In the genomic region with DNA sequence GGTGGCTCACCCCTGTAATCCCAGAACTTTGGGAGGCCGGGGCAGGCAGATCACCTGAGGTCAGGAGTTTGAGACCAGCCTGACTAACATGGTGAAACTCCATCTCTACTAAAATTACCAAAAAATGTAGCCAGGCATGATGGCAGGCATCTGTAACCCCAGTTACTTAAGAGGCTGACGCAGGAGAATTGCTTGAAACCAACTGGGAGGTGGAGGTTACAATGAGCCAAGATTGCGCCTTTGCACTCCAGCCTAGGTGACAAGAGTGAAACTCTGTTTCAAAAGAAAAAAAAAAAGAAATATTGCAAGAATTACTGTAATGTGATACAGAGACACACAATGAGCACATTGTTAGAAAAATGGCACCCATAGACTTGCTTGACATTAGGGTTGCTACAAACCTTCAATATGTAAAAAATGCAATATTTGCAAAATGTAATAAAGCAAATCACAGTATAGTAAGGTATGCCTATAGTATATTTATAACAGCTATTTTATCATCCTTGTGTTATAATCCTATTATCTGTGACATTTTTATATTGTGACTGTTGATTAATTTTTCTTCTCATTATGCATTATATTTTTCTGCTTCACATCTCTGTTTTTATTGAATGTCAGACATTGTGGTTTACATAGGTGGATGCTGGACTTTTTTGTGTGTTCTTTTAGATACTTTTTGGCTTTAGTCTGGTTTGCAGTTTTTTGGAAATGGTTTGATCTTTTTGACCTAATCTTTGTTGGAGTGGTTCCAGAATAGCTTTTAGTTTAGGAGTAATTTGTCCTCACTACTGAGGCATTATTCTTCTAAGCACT, we compare ENCODE assay signal across 29 cellular contexts.
"Had no signal": no experiment of that assay in that cellular context is flagged by ENCODE, and none has a peak within 500 bp of the region (broad histone marks: within the 10 kb centered on the region; RNA-seq: fewer than 3 reads in every experiment).

No MANE protein-coding gene starts in this region.

- H3K36me3 Mint-ChIP-seq: activated CD8-positive, alpha-beta memory T cell treated with anti-CD3 and anti-CD28 coated beads, Interleukin-2, amount 10 ng/mL, durations not matched to agents 7 days and 5 days; activated naive CD4-positive, alpha-beta T cell treated with anti-CD3 and anti-CD28 coated beads, Interleukin-2, amount 50 U/mL, for 72 hours had no signal

- H3K4me1 ChIP-seq: ascending aorta, SJSA1 had no signal

- H3K27ac Mint-ChIP-seq: activated B cell treated with CpG ODN at 0.5 μM for 24 hours; activated CD4-positive, alpha-beta T cell treated with anti-CD3 and anti-CD28 coated beads, Interleukin-2, amount 10 ng/mL, durations not matched to agents 24 days and 14 days; activated CD8-positive, alpha-beta memory T cell treated with anti-CD3 and anti-CD28 coated beads, Interleukin-2, amount 10 ng/mL, durations not matched to agents 7 days and 5 days; activated naive CD4-positive, alpha-beta T cell treated with anti-CD3 and anti-CD28 coated beads, Interleukin-2, amount 50 U/mL, for 72 hours; activated naive CD8-positive, alpha-beta T cell treated with anti-CD3 and anti-CD28 coated beads, Interleukin-2, amount 50 U/mL, for 24 hours; T-helper 17 cell had no signal

- H3K9me3 Mint-ChIP-seq: activated CD4-positive, alpha-beta T cell treated with anti-CD3 and anti-CD28 coated beads, Interleukin-2, amount 10 ng/mL, durations not matched to agents 24 days and 14 days; activated naive CD4-positive, alpha-beta T cell treated with anti-CD3 and anti-CD28 coated beads, Interleukin-2, amount 50 U/mL, for 72 hours; activated T-cell treated with anti-CD3 and anti-CD28 coated beads, Interleukin-2, amount 50 U/mL, for 4 hours; central memory CD8-positive, alpha-beta T cell had no signal

- H3K4me3 Mint-ChIP-seq: activated B cell treated with CpG ODN at 0.5 μM for 24 hours; activated CD4-positive, alpha-beta T cell treated with anti-CD3 and anti-CD28 coated beads, Interleukin-2, amount 10 ng/mL, durations not matched to agents 24 days and 14 days; activated CD8-positive, alpha-beta memory T cell treated with anti-CD3 and anti-CD28 coated beads, Interleukin-2, amount 10 ng/mL, durations not matched to agents 7 days and 5 days; activated naive CD8-positive, alpha-beta T cell treated with anti-CD3 and anti-CD28 coated beads, Interleukin-2, amount 50 U/mL, for 24 hours; activated T-cell treated with anti-CD3 and anti-CD28 coated beads, Interleukin-2, amount 50 U/mL, for 4 hours; central memory CD8-positive, alpha-beta T cell; T-helper 17 cell had no signal

- H3K9me3 ChIP-seq: ascending aorta, body of pancreas, SJSA1 had no signal

- ATAC-seq: activated CD8-positive, alpha-beta memory T cell treated with anti-CD3 and anti-CD28 coated beads, Interleukin-2, amount 10 ng/mL, durations not matched to agents 7 days and 5 days; activated naive CD4-positive, alpha-beta T cell treated with anti-CD3 and anti-CD28 coated beads, Interleukin-2, amount 50 U/mL, for 72 hours; activated naive CD8-positive, alpha-beta T cell treated with anti-CD3 and anti-CD28 coated beads, Interleukin-2, amount 50 U/mL, for 24 hours; activated T-cell treated with anti-CD3 and anti-CD28 coated beads, Interleukin-2, amount 50 U/mL, for 4 hours; body of pancreas; PC-3; T-helper 17 cell had no signal

- H3K4me3 ChIP-seq: ascending aorta, body of pancreas, SJSA1 had no signal

- H3K4me1 Mint-ChIP-seq: activated B cell treated with CpG ODN at 0.5 μM for 24 hours; activated CD4-positive, alpha-beta T cell treated with anti-CD3 and anti-CD28 coated beads, Interleukin-2, amount 10 ng/mL, durations not matched to agents 24 days and 14 days; activated CD8-positive, alpha-beta memory T cell treated with anti-CD3 and anti-CD28 coated beads, Interleukin-2, amount 10 ng/mL, durations not matched to agents 7 days and 5 days; activated naive CD8-positive, alpha-beta T cell treated with anti-CD3 and anti-CD28 coated beads, Interleukin-2, amount 50 U/mL, for 24 hours; central memory CD8-positive, alpha-beta T cell; T-helper 17 cell had no signal

- H3K27me3 Mint-ChIP-seq: activated B cell treated with CpG ODN at 0.5 μM for 24 hours had no signal

- H3K27ac ChIP-seq: ascending aorta, body of pancreas, SJSA1 had no signal

- DNase-seq: activated B cell treated with CpG ODN at 0.5 μM for 24 hours; activated CD4-positive, alpha-beta T cell treated with anti-CD3 and anti-CD28 coated beads for 1 hour; activated CD4-positive, alpha-beta T cell treated with anti-CD3 and anti-CD28 coated beads, Interleukin-2, amount 10 ng/mL, durations not matched to agents 24 days and 14 days; activated CD4-positive, alpha-beta T cell treated with anti-CD3 and anti-CD28 coated beads, Interleukin-2, amount 50 U/mL, for 48 hours; activated CD8-positive, alpha-beta memory T cell treated with anti-CD3 and anti-CD28 coated beads, Interleukin-2, amount 10 ng/mL, durations not matched to agents 7 days and 5 days; activated effector memory CD4-positive, alpha-beta T cell treated with anti-CD3 and anti-CD28 coated beads, Interleukin-2, amount 50 U/mL, for 16 hours; activated naive CD4-positive, alpha-beta T cell treated with Interleukin-2 at 50 U/mL for 16 hours; activated naive CD8-positive, alpha-beta T cell treated with anti-CD3 and anti-CD28 coated beads, Interleukin-2, amount 50 U/mL, for 24 hours; activated T-cell treated with anti-CD3 and anti-CD28 coated beads, Interleukin-2, amount 50 U/mL, for 4 hours; amniotic stem cell; body of pancreas; Kasumi-1; NCI-H1105 treated with DMSO at 0.1 percent for 48 hours; NCI-H1436 treated with DMSO at 0.1 percent for 48 hours; NCI-H187; NCI-H2081; NCI-H2171; NCI-H226; NCI-H526; NCI-H774; NK-92 treated with Interleukin-12 subunit alpha and Interleukin-12 subunit beta, amount 100 ng/mL, for 24 hours; PC-3; SHP77; T-helper 17 cell; T-helper 9 cell had no signal

- H3K27me3 ChIP-seq: ascending aorta, body of pancreas, SJSA1 had no signal

- H3K36me3 ChIP-seq: ascending aorta, SJSA1 had no signal
